Comparison of ENCODE assay signal across 1 cellular context in genomic region chr18:5296706-5297320, GRCh38.
TF ChIP-seq lines count a peak whose summit lies in the region.

No MANE protein-coding gene starts in this region.

TF ChIP-seq in HEK293, 187 proteins besides CTCF, POLR2A, EP300 and RAD21 (continued from another document and continues in another):
- TF ChIP-seq, protein P1, sequence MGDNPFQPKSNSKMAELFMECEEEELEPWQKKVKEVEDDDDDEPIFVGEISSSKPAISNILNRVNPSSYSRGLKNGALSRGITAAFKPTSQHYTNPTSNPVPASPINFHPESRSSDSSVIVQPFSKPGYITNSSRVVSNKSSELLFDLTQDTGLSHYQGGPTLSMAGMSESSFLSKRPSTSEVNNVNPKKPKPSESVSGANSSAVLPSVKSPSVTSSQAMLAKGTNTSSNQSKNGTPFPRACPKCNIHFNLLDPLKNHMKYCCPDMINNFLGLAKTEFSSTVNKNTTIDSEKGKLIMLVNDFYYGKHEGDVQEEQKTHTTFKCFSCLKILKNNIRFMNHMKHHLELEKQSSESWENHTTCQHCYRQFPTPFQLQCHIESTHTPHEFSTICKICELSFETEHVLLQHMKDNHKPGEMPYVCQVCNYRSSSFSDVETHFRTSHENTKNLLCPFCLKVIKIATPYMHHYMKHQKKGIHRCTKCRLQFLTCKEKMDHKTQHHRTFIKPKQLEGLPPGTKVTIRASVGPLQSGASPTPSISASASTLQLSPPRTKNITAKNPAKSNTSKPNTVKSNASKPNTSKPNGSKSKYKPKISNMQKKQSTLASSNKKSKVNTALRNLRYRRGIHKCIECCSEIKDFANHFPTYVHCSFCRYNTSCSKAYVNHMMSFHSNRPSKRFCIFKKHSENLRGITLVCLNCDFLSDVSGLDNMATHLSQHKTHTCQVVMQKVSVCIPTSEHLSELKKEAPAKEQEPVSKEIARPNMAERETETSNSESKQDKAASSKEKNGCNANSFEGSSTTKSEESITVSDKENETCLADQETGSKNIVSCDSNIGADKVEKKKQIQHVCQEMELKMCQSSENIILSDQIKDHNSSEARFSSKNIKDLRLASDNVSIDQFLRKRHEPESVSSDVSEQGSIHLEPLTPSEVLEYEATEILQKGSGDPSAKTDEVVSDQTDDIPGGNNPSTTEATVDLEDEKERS (tag by site-specific recombination; IDR thresholded peaks at IDR 0.05), result no peak
- no peak for TF ChIP-seq ZNF404 (tag by site-specific recombination; IDR thresholded peaks at IDR 0.05)
- no peak for TF ChIP-seq HOXD13 (CRISPR knock-in tag; IDR thresholded peaks at IDR 0.05; ENCODE audit: borderline replicate concordance)
- TF ChIP-seq, protein P2, sequence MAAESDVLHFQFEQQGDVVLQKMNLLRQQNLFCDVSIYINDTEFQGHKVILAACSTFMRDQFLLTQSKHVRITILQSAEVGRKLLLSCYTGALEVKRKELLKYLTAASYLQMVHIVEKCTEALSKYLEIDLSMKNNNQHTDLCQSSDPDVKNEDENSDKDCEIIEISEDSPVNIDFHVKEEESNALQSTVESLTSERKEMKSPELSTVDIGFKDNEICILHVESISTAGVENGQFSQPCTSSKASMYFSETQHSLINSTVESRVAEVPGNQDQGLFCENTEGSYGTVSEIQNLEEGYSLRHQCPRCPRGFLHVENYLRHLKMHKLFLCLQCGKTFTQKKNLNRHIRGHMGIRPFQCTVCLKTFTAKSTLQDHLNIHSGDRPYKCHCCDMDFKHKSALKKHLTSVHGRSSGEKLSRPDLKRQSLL (tag by site-specific recombination; IDR thresholded peaks at IDR 0.05), result no peak
- TF ChIP-seq ZNF2 (tag by site-specific recombination; IDR thresholded peaks at IDR 0.05), result no peak
- TF ChIP-seq ZNF692 (tag by site-specific recombination; IDR thresholded peaks at IDR 0.05), result peak; percentile 78; the same call in 1 of the 2 replicates
- peak; percentile 35 for TF ChIP-seq SP3 (tag by site-specific recombination; IDR thresholded peaks at IDR 0.05)
- peak; percentile 32; the same call in 1 of the 2 replicates for TF ChIP-seq GLIS1 (tag by site-specific recombination; IDR thresholded peaks at IDR 0.05)
- TF ChIP-seq ZNF433 (tag by site-specific recombination; IDR thresholded peaks at IDR 0.05; ENCODE audit: low read depth), result no peak
- TF ChIP-seq ZNF239 (tag by site-specific recombination; IDR thresholded peaks at IDR 0.05), result peak; percentile 52; the same call in 1 of the 2 replicates
- 0 out of 2 replicates have a peak, but pooled peaks have one; percentile 17 for TF ChIP-seq ZNF394 (tag by site-specific recombination; IDR thresholded peaks at IDR 0.05; ENCODE audit: borderline replicate concordance)
- TF ChIP-seq SP2 (tag by site-specific recombination; IDR thresholded peaks at IDR 0.05), result peak; percentile 57
- TF ChIP-seq, protein P3, sequence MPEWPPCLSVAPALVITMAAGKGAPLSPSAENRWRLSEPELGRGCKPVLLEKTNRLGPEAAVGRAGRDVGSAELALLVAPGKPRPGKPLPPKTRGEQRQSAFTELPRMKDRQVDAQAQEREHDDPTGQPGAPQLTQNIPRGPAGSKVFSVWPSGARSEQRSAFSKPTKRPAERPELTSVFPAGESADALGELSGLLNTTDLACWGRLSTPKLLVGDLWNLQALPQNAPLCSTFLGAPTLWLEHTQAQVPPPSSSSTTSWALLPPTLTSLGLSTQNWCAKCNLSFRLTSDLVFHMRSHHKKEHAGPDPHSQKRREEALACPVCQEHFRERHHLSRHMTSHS (tag by site-specific recombination; IDR thresholded peaks at IDR 0.05), result no peak
- TF ChIP-seq KLF16 (tag by site-specific recombination; IDR thresholded peaks at IDR 0.05), result peak; percentile 37; the same call in 1 of the 2 replicates
- peak; percentile 38; the same call in 1 of the 2 replicates for TF ChIP-seq SP7 (tag by site-specific recombination; IDR thresholded peaks at IDR 0.05)
- no peak for TF ChIP-seq ZNF280C (tag by site-specific recombination; IDR thresholded peaks at IDR 0.05)
- TF ChIP-seq ZBTB11 (tag by site-specific recombination; conservative IDR thresholded peaks at IDR 0.05; ENCODE audit: low read depth), result peak; percentile 40; the same call in 1 of the 2 replicates
- no peak for TF ChIP-seq ZNF664 (tag by site-specific recombination; IDR thresholded peaks at IDR 0.05)
- peak; percentile 99 for TF ChIP-seq MZF1 (tag by site-specific recombination; IDR thresholded peaks at IDR 0.05; ENCODE audit: borderline replicate concordance)
- TF ChIP-seq, protein P4, sequence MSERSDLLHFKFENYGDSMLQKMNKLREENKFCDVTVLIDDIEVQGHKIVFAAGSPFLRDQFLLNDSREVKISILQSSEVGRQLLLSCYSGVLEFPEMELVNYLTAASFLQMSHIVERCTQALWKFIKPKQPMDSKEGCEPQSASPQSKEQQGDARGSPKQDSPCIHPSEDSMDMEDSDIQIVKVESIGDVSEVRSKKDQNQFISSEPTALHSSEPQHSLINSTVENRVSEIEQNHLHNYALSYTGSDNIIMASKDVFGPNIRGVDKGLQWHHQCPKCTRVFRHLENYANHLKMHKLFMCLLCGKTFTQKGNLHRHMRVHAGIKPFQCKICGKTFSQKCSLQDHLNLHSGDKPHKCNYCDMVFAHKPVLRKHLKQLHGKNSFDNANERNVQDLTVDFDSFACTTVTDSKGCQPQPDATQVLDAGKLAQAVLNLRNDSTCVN (tag by site-specific recombination; optimal IDR thresholded peaks at IDR 0.05), result peak; percentile 49
- peak; percentile 88 for TF ChIP-seq ZNF335 (tag by site-specific recombination; conservative IDR thresholded peaks at IDR 0.05)
- TF ChIP-seq GFI1B (tag by site-specific recombination; IDR thresholded peaks at IDR 0.05), result no peak
- TF ChIP-seq ZBTB8A (tag by site-specific recombination; IDR thresholded peaks at IDR 0.05), result peak; percentile 72
- no peak for TF ChIP-seq ZNF18 (tag by site-specific recombination; IDR thresholded peaks at IDR 0.05)
- no peak for TF ChIP-seq ZBTB7A (tag by site-specific recombination; IDR thresholded peaks at IDR 0.05; ENCODE audit: low read depth)
- TF ChIP-seq, protein P5, sequence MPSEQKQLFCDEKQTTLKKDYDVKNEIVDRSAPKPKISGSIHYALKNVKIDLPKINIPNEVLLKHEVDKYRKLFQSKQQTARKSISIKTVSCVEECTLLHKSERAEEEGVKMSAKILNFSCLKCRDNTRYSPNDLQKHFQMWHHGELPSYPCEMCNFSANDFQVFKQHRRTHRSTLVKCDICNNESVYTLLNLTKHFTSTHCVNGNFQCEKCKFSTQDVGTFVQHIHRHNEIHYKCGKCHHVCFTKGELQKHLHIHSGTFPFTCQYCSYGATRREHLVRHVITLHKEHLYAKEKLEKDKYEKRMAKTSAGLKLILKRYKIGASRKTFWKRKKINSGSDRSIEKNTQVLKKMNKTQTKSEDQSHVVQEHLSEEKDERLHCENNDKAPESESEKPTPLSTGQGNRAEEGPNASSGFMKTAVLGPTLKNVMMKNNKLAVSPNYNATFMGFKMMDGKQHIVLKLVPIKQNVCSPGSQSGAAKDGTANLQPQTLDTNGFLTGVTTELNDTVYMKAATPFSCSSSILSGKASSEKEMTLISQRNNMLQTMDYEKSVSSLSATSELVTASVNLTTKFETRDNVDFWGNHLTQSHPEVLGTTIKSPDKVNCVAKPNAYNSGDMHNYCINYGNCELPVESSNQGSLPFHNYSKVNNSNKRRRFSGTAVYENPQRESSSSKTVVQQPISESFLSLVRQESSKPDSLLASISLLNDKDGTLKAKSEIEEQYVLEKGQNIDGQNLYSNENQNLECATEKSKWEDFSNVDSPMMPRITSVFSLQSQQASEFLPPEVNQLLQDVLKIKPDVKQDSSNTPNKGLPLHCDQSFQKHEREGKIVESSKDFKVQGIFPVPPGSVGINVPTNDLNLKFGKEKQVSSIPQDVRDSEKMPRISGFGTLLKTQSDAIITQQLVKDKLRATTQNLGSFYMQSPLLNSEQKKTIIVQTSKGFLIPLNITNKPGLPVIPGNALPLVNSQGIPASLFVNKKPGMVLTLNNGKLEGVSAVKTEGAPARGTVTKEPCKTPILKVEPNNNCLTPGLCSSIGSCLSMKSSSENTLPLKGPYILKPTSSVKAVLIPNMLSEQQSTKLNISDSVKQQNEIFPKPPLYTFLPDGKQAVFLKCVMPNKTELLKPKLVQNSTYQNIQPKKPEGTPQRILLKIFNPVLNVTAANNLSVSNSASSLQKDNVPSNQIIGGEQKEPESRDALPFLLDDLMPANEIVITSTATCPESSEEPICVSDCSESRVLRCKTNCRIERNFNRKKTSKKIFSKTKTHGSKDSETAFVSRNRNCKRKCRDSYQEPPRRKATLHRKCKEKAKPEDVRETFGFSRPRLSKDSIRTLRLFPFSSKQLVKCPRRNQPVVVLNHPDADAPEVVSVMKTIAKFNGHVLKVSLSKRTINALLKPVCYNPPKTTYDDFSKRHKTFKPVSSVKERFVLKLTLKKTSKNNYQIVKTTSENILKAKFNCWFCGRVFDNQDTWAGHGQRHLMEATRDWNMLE (tag by site-specific recombination; conservative IDR thresholded peaks at IDR 0.05; ENCODE audit: low read depth), result no peak
- no peak for TF ChIP-seq ZNF398 (tag by site-specific recombination; IDR thresholded peaks at IDR 0.05)
- TF ChIP-seq ZNF837 (tag by site-specific recombination; IDR thresholded peaks at IDR 0.05), result no peak
- no peak for TF ChIP-seq ZNF114 (tag by site-specific recombination; IDR thresholded peaks at IDR 0.05)
- TF ChIP-seq ZNF157 (tag by site-specific recombination; IDR thresholded peaks at IDR 0.05), result no peak
- TF ChIP-seq ZNF501 (tag by site-specific recombination; IDR thresholded peaks at IDR 0.05), result 0 out of 2 replicates have a peak, but pooled peaks have one; percentile 61
- 0 out of 2 replicates have a peak, but pooled peaks have one; percentile 39 for TF ChIP-seq ZFP69B (tag by site-specific recombination; IDR thresholded peaks at IDR 0.05)
- no peak for TF ChIP-seq ZNF571 (tag by site-specific recombination; IDR thresholded peaks at IDR 0.05)
- peak; percentile 56; the same call in 1 of the 2 replicates for TF ChIP-seq ZEB2 (tag by site-specific recombination; IDR thresholded peaks at IDR 0.05)
